1 cellular context compared by ENCODE assay signal in the genomic region with DNA sequence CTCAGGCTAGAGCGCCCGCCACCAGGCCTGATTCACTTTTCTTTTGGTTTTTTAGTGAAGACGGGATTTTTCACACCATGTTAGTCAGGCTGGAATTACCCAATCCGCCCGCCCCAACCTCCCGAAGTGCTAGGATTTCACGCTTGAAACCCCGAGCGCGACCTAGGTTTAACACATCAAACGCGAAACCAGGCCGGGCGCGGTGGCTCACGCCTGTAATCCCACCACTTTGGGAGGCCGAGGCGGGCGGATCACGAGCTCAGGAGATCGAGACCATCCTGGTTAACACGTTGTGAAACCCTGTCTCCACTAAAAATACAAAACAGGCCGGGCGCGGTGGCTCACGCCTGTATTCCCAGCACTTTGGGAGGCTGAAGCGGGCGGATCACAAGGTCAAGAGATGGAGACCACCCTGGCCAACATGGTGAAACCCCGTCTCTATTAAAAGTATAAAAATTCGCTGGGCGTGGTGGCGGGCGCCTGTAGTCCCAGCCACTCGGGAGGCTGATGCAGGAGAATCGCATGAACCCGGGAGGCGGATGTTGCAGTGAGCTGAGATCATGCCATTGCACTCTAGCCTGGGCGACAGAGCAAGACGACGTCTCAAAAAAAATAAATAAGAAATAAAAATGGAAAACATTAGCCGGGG.
A peak's percentile ranks its signal among the peaks of the same experiment; 100 is the strongest.
TF ChIP-seq lines count a peak whose summit lies in the region.

No MANE protein-coding gene starts in this region.

TF ChIP-seq in HEK293, 187 proteins besides CTCF, POLR2A, EP300 and RAD21 (continued from another document):
- TF ChIP-seq ZNF280D (tag by site-specific recombination; IDR thresholded peaks at IDR 0.05) (peak; percentile 47; the same call in 1 of the 2 replicates), MZF1 (tag by site-specific recombination; IDR thresholded peaks at IDR 0.05; ENCODE audit: borderline replicate concordance) (0 out of 2 replicates have a peak, but pooled peaks have one; percentile 8), ZBTB20 (tag by site-specific recombination; IDR thresholded peaks at IDR 0.05) (peak; percentile 43), ZBTB7A (tag by site-specific recombination; IDR thresholded peaks at IDR 0.05; ENCODE audit: low read depth) (0 out of 2 replicates have a peak, but pooled peaks have one; percentile 24), ZNF335 (tag by site-specific recombination; conservative IDR thresholded peaks at IDR 0.05) (peak; percentile 41; the same call in 1 of the 2 replicates), ZNF639 (tag by site-specific recombination; IDR thresholded peaks at IDR 0.05) (0 out of 2 replicates have a peak, but pooled peaks have one; percentile 14), ZNF223 (tag by site-specific recombination; IDR thresholded peaks at IDR 0.05) (0 out of 2 replicates have a peak, but pooled peaks have one; percentile 11), SP2 (tag by site-specific recombination; IDR thresholded peaks at IDR 0.05) (peak; percentile 3; the same call in 1 of the 2 replicates), ZNF391 (tag by site-specific recombination; IDR thresholded peaks at IDR 0.05; ENCODE audit: borderline replicate concordance, low read depth) (0 out of 2 replicates have a peak, but pooled peaks have one; percentile 15), EGR2 (tag by site-specific recombination; IDR thresholded peaks at IDR 0.05; ENCODE audit: low read depth) (peak; percentile 13; the same call in 1 of the 2 replicates), IKZF3 (tag by site-specific recombination; IDR thresholded peaks at IDR 0.05) (0 out of 2 replicates have a peak, but pooled peaks have one; percentile 6), ZNF394 (tag by site-specific recombination; IDR thresholded peaks at IDR 0.05; ENCODE audit: borderline replicate concordance) (peak; percentile 73; the same call in 1 of the 2 replicates), ZNF558 (tag by site-specific recombination; IDR thresholded peaks at IDR 0.05) (peak; percentile 63; the same call in 1 of the 2 replicates)
- TF ChIP-seq, protein P1, sequence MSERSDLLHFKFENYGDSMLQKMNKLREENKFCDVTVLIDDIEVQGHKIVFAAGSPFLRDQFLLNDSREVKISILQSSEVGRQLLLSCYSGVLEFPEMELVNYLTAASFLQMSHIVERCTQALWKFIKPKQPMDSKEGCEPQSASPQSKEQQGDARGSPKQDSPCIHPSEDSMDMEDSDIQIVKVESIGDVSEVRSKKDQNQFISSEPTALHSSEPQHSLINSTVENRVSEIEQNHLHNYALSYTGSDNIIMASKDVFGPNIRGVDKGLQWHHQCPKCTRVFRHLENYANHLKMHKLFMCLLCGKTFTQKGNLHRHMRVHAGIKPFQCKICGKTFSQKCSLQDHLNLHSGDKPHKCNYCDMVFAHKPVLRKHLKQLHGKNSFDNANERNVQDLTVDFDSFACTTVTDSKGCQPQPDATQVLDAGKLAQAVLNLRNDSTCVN (tag by site-specific recombination; optimal IDR thresholded peaks at IDR 0.05), result peak; percentile 46
- TF ChIP-seq, protein P2, sequence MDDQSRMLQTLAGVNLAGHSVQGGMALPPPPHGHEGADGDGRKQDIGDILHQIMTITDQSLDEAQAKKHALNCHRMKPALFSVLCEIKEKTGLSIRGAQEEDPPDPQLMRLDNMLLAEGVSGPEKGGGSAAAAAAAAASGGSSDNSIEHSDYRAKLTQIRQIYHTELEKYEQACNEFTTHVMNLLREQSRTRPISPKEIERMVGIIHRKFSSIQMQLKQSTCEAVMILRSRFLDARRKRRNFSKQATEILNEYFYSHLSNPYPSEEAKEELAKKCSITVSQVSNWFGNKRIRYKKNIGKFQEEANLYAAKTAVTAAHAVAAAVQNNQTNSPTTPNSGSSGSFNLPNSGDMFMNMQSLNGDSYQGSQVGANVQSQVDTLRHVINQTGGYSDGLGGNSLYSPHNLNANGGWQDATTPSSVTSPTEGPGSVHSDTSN (CRISPR knock-in tag; IDR thresholded peaks at IDR 0.05), result 0 out of 2 replicates have a peak, but pooled peaks have one; percentile 9
